Comparison of ENCODE assay signal across 13 cellular contexts in the genomic region with DNA sequence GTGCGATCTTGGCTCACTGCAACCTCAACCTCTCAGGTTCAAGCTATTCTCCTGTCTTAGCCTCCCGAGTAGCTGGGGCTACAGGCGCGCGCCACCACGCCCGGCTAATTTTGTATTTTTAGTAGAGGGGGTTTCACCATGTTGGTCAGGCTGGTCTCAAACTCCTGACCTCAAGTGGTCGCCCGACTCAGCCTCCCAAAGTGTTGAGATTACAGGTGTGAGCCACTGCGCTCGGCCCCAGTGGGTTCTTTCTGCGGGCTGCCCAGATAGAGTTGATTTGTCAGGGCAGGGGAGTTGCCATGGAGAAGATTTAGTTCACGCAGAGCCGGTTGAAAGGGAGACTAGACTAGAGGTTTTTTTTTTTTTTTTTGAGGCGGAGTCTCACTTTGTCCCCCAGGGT. TPM values are rescaled to one million over a fixed set of nuclear protein-coding genes. Genes with fewer than 3 reads are reported as not detected.
A peak's percentile ranks its signal among the peaks of the same experiment; 100 is the strongest.
DNase-seq lines count a peak whose midpoint lies in the region; ATAC-seq, FAIRE-seq and TF ChIP-seq lines count a peak whose summit lies in the region.
"Had no signal": no experiment of that assay in that cellular context is flagged by ENCODE, and none has a peak within 500 bp of the region (broad histone marks: within the 10 kb centered on the region; RNA-seq: fewer than 3 reads in every experiment).

No MANE protein-coding gene starts in this region.

- RAD21 ChIA-PET in GM12878 (lab: Charles Lee; ENCODE audit: unreplicated experiment), result interaction anchor here (0.6 kb wide), 1 partner anchor 119 kb away, joined by 3 read pairs; no protein-coding TSS in a partner anchor

- peaks cover 7% of the 10 kb centered on the region for H3K9me3 Mint-ChIP-seq in nephron progenitor cell
- H3K9me3 Mint-ChIP-seq: activated naive CD4-positive, alpha-beta T cell treated with anti-CD3 and anti-CD28 coated beads, Interleukin-2, amount 50 U/mL, for 72 hours had no signal

- H3K27ac Mint-ChIP-seq in nephron progenitor cell, result no peak overlapping the region

- WGBS in SK-N-SH (ENCODE audit: low lambda C conversion rate), result 97% methylated on average over 15 of the region's 15 CpGs
- 92% methylated on average over 15 of the region's 15 CpGs for WGBS in GM12878 (ENCODE audit: insufficient coverage, insufficient replicate concordance, low lambda C conversion rate, missing lambda C conversion rate)

- no peak for TF ChIP-seq RAD21 in SK-N-SH (IDR thresholded peaks at IDR 0.05; ENCODE audit: low read length)
- TF ChIP-seq RAD21 in GM12878 (IDR thresholded peaks at IDR 0.05; ENCODE audit: insufficient read depth, low read depth, low read length), result no peak

- H3K4me1 ChIP-seq in SK-N-SH (ENCODE audit: control insufficient read depth in 1 of 2, insufficient read depth in 2 of 2, low read depth in 1 of 2, low read length in 1 of 2) (peaks cover 6 to 14% of the 10 kb centered on the region in 2 experiments; a peak in 1 of 4 replicates), Karpas-422 (ENCODE audit: low read length) (peaks cover 29% of the 10 kb centered on the region), GM12878 (ENCODE audit: control insufficient read depth, insufficient read depth, low read length) (0 out of 2 replicates have a peak, but pooled peaks cover 2% of the 10 kb centered on the region)

- H3K27me3 Mint-ChIP-seq in nephron progenitor cell (ENCODE audit: low read depth, poor library complexity), result peaks cover 25% of the 10 kb centered on the region

- H3K27me3 ChIP-seq in SK-N-SH (ENCODE audit: insufficient read depth) (no peaks in the 10 kb centered on the region), Karpas-422 (ENCODE audit: low read length) (no peaks in the 10 kb centered on the region), GM12878 (replicated peaks in 1 of 2; ENCODE audit: control insufficient read depth in 2 of 2, insufficient read depth in 2 of 2, low read length in 1 of 2) (no peaks in the 10 kb centered on the region)
- H3K27me3 ChIP-seq: suprapubic skin had no signal

- in situ Hi-C loops in GM12878 (cut with MboI), result no loop called here

- peak overlapping the region; percentile 93 for H3K4me2 ChIP-seq in SK-N-SH
- H3K4me2 ChIP-seq in Karpas-422 (ENCODE audit: low read depth, low read length, poor library complexity, severe bottlenecking), result peak overlapping the region; percentile 93
- H3K4me2 ChIP-seq in GM12878 (ENCODE audit: control insufficient read depth, insufficient read depth), result peak overlapping the region; percentile 92

- 0 out of 2 replicates have a peak overlapping the region, but pooled peaks have one; percentile 63 for H3K9ac ChIP-seq in SK-N-SH
- no peak overlapping the region for H3K9ac ChIP-seq in Karpas-422 (ENCODE audit: low read length)
- H3K9ac ChIP-seq in GM12878 (ENCODE audit: control insufficient read depth, insufficient read depth, low read length), result no peak overlapping the region

- intact Hi-C loops in GM12878 (cut with micrococcal nuclease; ENCODE audit: unreplicated experiment) (loop anchor here (10.0 kb wide), 1 partner anchor 109 kb away; a partner anchor contains a TSS), sciatic nerve (cut with DNase I) (no loop called here)

- H4K20me1 ChIP-seq in SK-N-SH (ENCODE audit: insufficient read depth) (peaks cover 23% of the 10 kb centered on the region), Karpas-422 (ENCODE audit: insufficient read depth, low read depth, low read length) (peaks cover 5% of the 10 kb centered on the region; the same call in 1 of the 2 replicates), GM12878 (ENCODE audit: control insufficient read depth, insufficient read depth) (no peaks in the 10 kb centered on the region)

- SMC1A ChIA-PET in GM12878 (lab: Charles Lee; ENCODE audit: uncharacterized antibody, unreplicated experiment), result interaction anchor here (1.4 to 2.5 kb wide), 2 partner anchors 10 to 15 kb away, joined by 4 to 8 read pairs; no protein-coding TSS in a partner anchor

- H3K36me3 ChIP-seq in SK-N-SH (replicated peaks in 1 of 2; ENCODE audit: control insufficient read depth in 1 of 2, insufficient read depth in 2 of 2, low read length in 1 of 2) (peaks cover 4 to 21% of the 10 kb centered on the region in 2 experiments), Karpas-422 (ENCODE audit: insufficient read depth, low read length) (peaks cover 4% of the 10 kb centered on the region; the same call in 1 of the 2 replicates), GM12878 (ENCODE audit: control insufficient read depth in 2 of 2, insufficient read depth in 2 of 2, low read length in 1 of 2) (no peaks in the 10 kb centered on the region; a peak in 1 of 4 replicates)
- H3K36me3 ChIP-seq: suprapubic skin had no signal

- H2AFZ ChIP-seq in SK-N-SH (ENCODE audit: low read depth), result no peak overlapping the region
- no peak overlapping the region for H2AFZ ChIP-seq in Karpas-422 (ENCODE audit: low read length)
- H2AFZ ChIP-seq in GM12878 (ENCODE audit: control insufficient read depth, low read depth, low read length), result no peak overlapping the region

- H3K9me3 ChIP-seq in SK-N-SH, result no peaks in the 10 kb centered on the region
- H3K9me3 ChIP-seq in Karpas-422 (ENCODE audit: low read length), result no peaks in the 10 kb centered on the region
- no peaks in the 10 kb centered on the region; the same call in 2 of the 3 replicates for H3K9me3 ChIP-seq in GM12878 (replicated peaks; ENCODE audit: control insufficient read depth, insufficient read depth, low read length)
- H3K9me3 ChIP-seq: suprapubic skin had no signal

- CTCF ChIA-PET in SK-N-SH (lab: Yijun Ruan, JAX), result interaction anchor here (0.9 to 4.7 kb wide), 4 partner anchors 13 to 140 kb away, joined by 3 to 22 read pairs (median 12); no protein-coding TSS in a partner anchor
- CTCF ChIA-PET in GM12878 (lab: Yijun Ruan, JAX), result no interaction called here

- H3K9me2 ChIP-seq in SK-N-SH, result no peaks in the 10 kb centered on the region
- H3K9me2 ChIP-seq in Karpas-422 (replicated peaks; ENCODE audit: insufficient read depth, low read length), result no peaks in the 10 kb centered on the region

- peaks cover 60% of the 10 kb centered on the region for H3K79me2 ChIP-seq in SK-N-SH (ENCODE audit: insufficient read depth)
- H3K79me2 ChIP-seq in Karpas-422 (ENCODE audit: low read length), result peaks cover 55% of the 10 kb centered on the region
- H3K79me2 ChIP-seq in GM12878 (ENCODE audit: control insufficient read depth, insufficient read depth, low read length), result peaks cover 16% of the 10 kb centered on the region

- peaks cover 47% of the 10 kb centered on the region for H3K4me1 Mint-ChIP-seq in nephron progenitor cell

- peaks cover 9% of the 10 kb centered on the region for H3F3A ChIP-seq in SK-N-SH (replicated peaks; ENCODE audit: insufficient read depth)

- ATAC-seq in SK-N-SH treated with all-trans-retinoic acid at 6 μM for 48 hours, result no peak
- no peak for ATAC-seq in GM12878
- ATAC-seq in sciatic nerve, result no peak
- ATAC-seq in HG03159 (IDR thresholded peaks at IDR 0.05; ENCODE audit: unreplicated experiment), result no peak
- ATAC-seq: activated naive CD4-positive, alpha-beta T cell treated with anti-CD3 and anti-CD28 coated beads, Interleukin-2, amount 50 U/mL, for 72 hours had no signal

- POLR2A ChIA-PET in SK-N-SH (lab: Yijun Ruan, JAX), result no interaction called here
- POLR2A ChIA-PET in GM12878 (lab: Charles Lee), result interaction anchor here (0.5 to 0.7 kb wide), 4 partner anchors 63 to 223 kb away, joined by 3 to 7 read pairs (median 4); no protein-coding TSS in a partner anchor

- no peak for DNase-seq in SK-N-SH
- no peak for DNase-seq in Karpas-422
- DNase-seq in GM12878 (ENCODE audit: low read depth, low spot score), result no peak
- DNase-seq in nephron progenitor cell, result no peak
- DNase-seq in T1000 (lab: John Stamatoyannopoulos, UW), result no peak
- no peak for DNase-seq in sciatic nerve (ENCODE audit: low spot score)
- DNase-seq: GF-D8; HCEC 1CT; NK-92 treated with Interleukin-12 subunit alpha and Interleukin-12 subunit beta, amount 100 ng/mL, for 24 hours had no signal

- H3K4me3 ChIP-seq in SK-N-SH (ENCODE audit: low read depth in 2 of 2, low read length in 1 of 2), result peak overlapping the region in 1 of 2 experiments; percentile 98; a peak in 1 of 4 replicates
- peak overlapping the region; percentile 100; the same call in 1 of the 2 replicates for H3K4me3 ChIP-seq in Karpas-422 (ENCODE audit: low read length)
- no peak overlapping the region for H3K4me3 ChIP-seq in GM12878

- no TSS peak for BruUV-seq in GM12878 (replicated peaks; lab: Mats Ljungman, UMichigan)

- TF ChIP-seq EP300 in SK-N-SH (IDR thresholded peaks at IDR 0.05; ENCODE audit: borderline replicate concordance in 1 of 2, low read depth in 1 of 2, low read length in 1 of 2) (no peak), GM12878 (IDR thresholded peaks at IDR 0.05; ENCODE audit: borderline replicate concordance in 1 of 2, control insufficient read depth in 1 of 2, low read depth in 2 of 2, low read length in 2 of 2) (no peak)

- TF ChIP-seq CTCF in SK-N-SH (IDR thresholded peaks at IDR 0.05) (no peak), GM12878 (IDR thresholded peaks at IDR 0.05 in 2 of 3, conservative IDR thresholded peaks at IDR 0.05 in 1 of 3; ENCODE audit: control insufficient read depth in 2 of 3, extremely low read depth in 1 of 3, insufficient read depth in 1 of 3, low read depth in 3 of 3, low read length in 3 of 3) (no peak), nephron progenitor cell (IDR thresholded peaks at IDR 0.05) (no peak)

- peaks cover 20% of the 10 kb centered on the region for H3K36me3 Mint-ChIP-seq in nephron progenitor cell (ENCODE audit: low read depth)

- FAIRE-seq in GM12878 (lab: Jason Lieb, UNC), result no peak

- TF ChIP-seq POLR2A in GM12878 (IDR thresholded peaks at IDR 0.05; ENCODE audit: low read depth, low read length), result no peak

- H3K4me3 Mint-ChIP-seq in nephron progenitor cell, result peak overlapping the region; percentile 93

- no peak overlapping the region for H3K27ac ChIP-seq in SK-N-SH (ENCODE audit: low read depth in 2 of 2, low read length in 1 of 2)
- no peak overlapping the region for H3K27ac ChIP-seq in Karpas-422 (ENCODE audit: low read length)
- H3K27ac ChIP-seq in GM12878 (ENCODE audit: control insufficient read depth, insufficient read depth), result no peak overlapping the region

RNA-seq across cellular contexts. Expression of a gene that starts 1.7 kb away (rescaled TPM):
- polyA plus RNA-seq in SK-N-SH (2012; rRNA removed) (78.7 and 107 TPM in 2 replicates), GM12878 (2011; rRNA removed) (36.7 and 61.0 TPM in 2 replicates), GM12878 (2014; fragmentation: Illumina TruSeq; extraction: Trizol) (12.2 and 35.6 TPM in 2 replicates), GM12878 (2014; fragmentation: Nextera tagmentation; extraction: Ambion mirVana) (10 to 100 TPM; 10.3 to 19.3 TPM), GM12878 (2014; rRNA removed) (46.6 and 66.7 TPM in 2 replicates), GM12878 (2016; fragmentation: Nextera tagmentation; extraction: Ambion mirVana) (10 to 100 TPM; 72.9 to 83.5 TPM)
- 40.1 and 54.1 TPM in 2 replicates for polyA plus RNA-seq in SK-N-SH (2012; cell fraction: cytosol; rRNA removed)
- polyA plus RNA-seq in SK-N-SH (2012; cell fraction: nucleus; rRNA removed), result 188 and 264 TPM in 2 replicates
- 26.2 and 28.7 TPM in 2 replicates for total RNA-seq in Karpas-422 (2014; rRNA removed; shearing (Covaris generic); ENCODE audit: low replicate concordance)
- 201 and 218 TPM in 2 replicates for total RNA-seq in GM12878 (2013; cell fraction: nucleolus; rRNA removed)
- total RNA-seq in GM12878 (2014; rRNA removed) (54.4 and 58.2 TPM in 2 replicates), GM12878 (2014; rRNA removed; fragmentation: Illumina TruSeq; extraction: Trizol) (27.2 and 38.6 TPM in 2 replicates), GM12878 (2021) (96.3 and 114 TPM in 2 replicates), sciatic nerve (122 TPM)
- polyA plus RNA-seq in GM12878 (2011; ENCODE audit: low read depth), result 53.6 TPM
- 93.6 and 116 TPM in 2 replicates for polyA plus RNA-seq in GM12878 (2011; cell fraction: cytosol; rRNA removed)
- polyA plus RNA-seq in GM12878 (2011; cell fraction: nucleus; rRNA removed), result 456 and 506 TPM in 2 replicates
- polyA plus RNA-seq in GM12878 (2012), result 78.2 and 97.0 TPM in 2 replicates
- 128 and 173 TPM in 2 replicates for polyA minus RNA-seq in GM12878 (2011; rRNA and poly(A)+ RNA removed)
- polyA minus RNA-seq in GM12878 (2011; cell fraction: cytosol; rRNA and poly(A)+ RNA removed), result 71.3 and 78.0 TPM in 2 replicates
- 90.2 and 122 TPM in 2 replicates for polyA minus RNA-seq in GM12878 (2011; cell fraction: nucleus; rRNA and poly(A)+ RNA removed)

RNA-seq across cellular contexts. Expression of a gene that starts 18.1 kb away (rescaled TPM):
- polyA plus RNA-seq in SK-N-SH (2012; rRNA removed), result 4.3 and 9.9 TPM in 2 replicates
- polyA plus RNA-seq in SK-N-SH (2012; cell fraction: cytosol; rRNA removed), result 6.7 and 9.8 TPM in 2 replicates
- polyA plus RNA-seq in SK-N-SH (2012; cell fraction: nucleus; rRNA removed), result 23.0 and 32.8 TPM in 2 replicates
- total RNA-seq in Karpas-422 (2014; rRNA removed; shearing (Covaris generic); ENCODE audit: low replicate concordance), result not detected in 2 replicates
- 0.90 and 1.1 TPM in 2 replicates for total RNA-seq in GM12878 (2013; cell fraction: nucleolus; rRNA removed)
- total RNA-seq in GM12878 (2014; rRNA removed), result 0.51 TPM in 1 of 2 replicates, not detected in the other
- not detected in 2 replicates for total RNA-seq in GM12878 (2014; rRNA removed; fragmentation: Illumina TruSeq; extraction: Trizol)
- 0.58 TPM in 1 of 2 replicates, not detected in the other for total RNA-seq in GM12878 (2021)
- 0.50 TPM for polyA plus RNA-seq in GM12878 (2011; ENCODE audit: low read depth)
- polyA plus RNA-seq in GM12878 (2011; rRNA removed), result 0.08 and 0.17 TPM in 2 replicates
- polyA plus RNA-seq in GM12878 (2011; cell fraction: cytosol; rRNA removed), result 0.05 TPM in 1 of 2 replicates, not detected in the other
- 0.37 and 0.57 TPM in 2 replicates for polyA plus RNA-seq in GM12878 (2011; cell fraction: nucleus; rRNA removed)
- polyA plus RNA-seq in GM12878 (2012), result 1.0 and 1.1 TPM in 2 replicates
- not detected in 2 replicates for polyA plus RNA-seq in GM12878 (2014; fragmentation: Illumina TruSeq; extraction: Trizol)
- not detected for polyA plus RNA-seq in GM12878 (2014; fragmentation: Nextera tagmentation; extraction: Ambion mirVana)
- 0.14 and 0.17 TPM in 2 replicates for polyA plus RNA-seq in GM12878 (2014; rRNA removed)
- polyA plus RNA-seq in GM12878 (2016; fragmentation: Nextera tagmentation; extraction: Ambion mirVana), result not detected
- not detected in 2 replicates for polyA minus RNA-seq in GM12878 (2011; rRNA and poly(A)+ RNA removed)
- polyA minus RNA-seq in GM12878 (2011; cell fraction: cytosol; rRNA and poly(A)+ RNA removed), result not detected in 2 replicates
- polyA minus RNA-seq in GM12878 (2011; cell fraction: nucleus; rRNA and poly(A)+ RNA removed), result not detected in 2 replicates
- total RNA-seq in sciatic nerve, result 57.2 TPM

RNA-seq across cellular contexts. Expression of a gene that starts 37.0 kb away (rescaled TPM):
- 54.3 and 68.2 TPM in 2 replicates for polyA plus RNA-seq in SK-N-SH (2012; rRNA removed)
- 54.0 and 58.2 TPM in 2 replicates for polyA plus RNA-seq in SK-N-SH (2012; cell fraction: cytosol; rRNA removed)
- 55.7 and 57.5 TPM in 2 replicates for polyA plus RNA-seq in SK-N-SH (2012; cell fraction: nucleus; rRNA removed)
- 6.2 and 6.6 TPM in 2 replicates for total RNA-seq in Karpas-422 (2014; rRNA removed; shearing (Covaris generic); ENCODE audit: low replicate concordance)
- total RNA-seq in GM12878 (2013; cell fraction: nucleolus; rRNA removed), result 10.7 and 15.8 TPM in 2 replicates
- 23.3 and 23.8 TPM in 2 replicates for total RNA-seq in GM12878 (2014; rRNA removed)
- 21.5 and 22.6 TPM in 2 replicates for total RNA-seq in GM12878 (2014; rRNA removed; fragmentation: Illumina TruSeq; extraction: Trizol)
- total RNA-seq in GM12878 (2021), result 29.5 and 30.9 TPM in 2 replicates
- polyA plus RNA-seq in GM12878 (2011; ENCODE audit: low read depth), result 40.2 TPM
- polyA plus RNA-seq in GM12878 (2011; rRNA removed), result 15.9 and 24.8 TPM in 2 replicates
- polyA plus RNA-seq in GM12878 (2011; cell fraction: cytosol; rRNA removed), result 21.4 and 23.7 TPM in 2 replicates
- polyA plus RNA-seq in GM12878 (2011; cell fraction: nucleus; rRNA removed), result 21.1 and 27.5 TPM in 2 replicates
- 31.4 and 42.8 TPM in 2 replicates for polyA plus RNA-seq in GM12878 (2012)
- polyA plus RNA-seq in GM12878 (2014; fragmentation: Illumina TruSeq; extraction: Trizol), result 27.2 and 29.2 TPM in 2 replicates
- 1 to 10 TPM; 1.8 to 6.3 TPM for polyA plus RNA-seq in GM12878 (2014; fragmentation: Nextera tagmentation; extraction: Ambion mirVana)
- polyA plus RNA-seq in GM12878 (2014; rRNA removed), result 27.3 and 28.1 TPM in 2 replicates
- polyA plus RNA-seq in GM12878 (2016; fragmentation: Nextera tagmentation; extraction: Ambion mirVana), result 10 to 100 TPM; 47.5 to 50.5 TPM
- polyA minus RNA-seq in GM12878 (2011; rRNA and poly(A)+ RNA removed), result 8.9 and 13.3 TPM in 2 replicates
- polyA minus RNA-seq in GM12878 (2011; cell fraction: cytosol; rRNA and poly(A)+ RNA removed), result 8.2 and 8.5 TPM in 2 replicates
- polyA minus RNA-seq in GM12878 (2011; cell fraction: nucleus; rRNA and poly(A)+ RNA removed), result 3.1 and 7.4 TPM in 2 replicates
- total RNA-seq in sciatic nerve, result 32.3 TPM

RNA-seq across cellular contexts. Expression of a gene that starts 55.0 kb away (rescaled TPM):
- polyA plus RNA-seq in SK-N-SH (2012; rRNA removed) (13.4 and 20.7 TPM in 2 replicates), GM12878 (2011; rRNA removed) (0.98 and 1.2 TPM in 2 replicates), GM12878 (2014; fragmentation: Illumina TruSeq; extraction: Trizol) (0.11 and 0.94 TPM in 2 replicates), GM12878 (2014; fragmentation: Nextera tagmentation; extraction: Ambion mirVana) (under 1 TPM; 0.06 to 0.42 TPM), GM12878 (2014; rRNA removed) (2.4 and 3.2 TPM in 2 replicates), GM12878 (2016; fragmentation: Nextera tagmentation; extraction: Ambion mirVana) (1 to 10 TPM; 2.4 to 2.8 TPM)
- 10.5 and 15.2 TPM in 2 replicates for polyA plus RNA-seq in SK-N-SH (2012; cell fraction: cytosol; rRNA removed)
- polyA plus RNA-seq in SK-N-SH (2012; cell fraction: nucleus; rRNA removed), result 22.5 and 23.0 TPM in 2 replicates
- 1.7 and 1.8 TPM in 2 replicates for total RNA-seq in Karpas-422 (2014; rRNA removed; shearing (Covaris generic); ENCODE audit: low replicate concordance)
- total RNA-seq in GM12878 (2013; cell fraction: nucleolus; rRNA removed), result 4.1 and 4.6 TPM in 2 replicates
- total RNA-seq in GM12878 (2014; rRNA removed) (0.65 and 2.3 TPM in 2 replicates), GM12878 (2014; rRNA removed; fragmentation: Illumina TruSeq; extraction: Trizol) (0.36 and 0.41 TPM in 2 replicates), GM12878 (2021) (1.6 and 1.9 TPM in 2 replicates), sciatic nerve (30.3 TPM)
- 1.0 TPM for polyA plus RNA-seq in GM12878 (2011; ENCODE audit: low read depth)
- polyA plus RNA-seq in GM12878 (2011; cell fraction: cytosol; rRNA removed), result 1.8 TPM in 2 replicates
- 2.9 and 3.5 TPM in 2 replicates for polyA plus RNA-seq in GM12878 (2011; cell fraction: nucleus; rRNA removed)
- 3.5 and 6.7 TPM in 2 replicates for polyA plus RNA-seq in GM12878 (2012)
- polyA minus RNA-seq in GM12878 (2011; rRNA and poly(A)+ RNA removed), result 0.44 and 1.5 TPM in 2 replicates
- not detected in 2 replicates for polyA minus RNA-seq in GM12878 (2011; cell fraction: cytosol; rRNA and poly(A)+ RNA removed)
- polyA minus RNA-seq in GM12878 (2011; cell fraction: nucleus; rRNA and poly(A)+ RNA removed), result 0.36 and 0.86 TPM in 2 replicates

Comparison
In these comparisons a context has a peak if more than half of its experiments do, and no peak if none do; other contexts are left out.
1. RNA of a gene that starts 18.1 kb away (total RNA-seq): 57.2 TPM in sciatic nerve (single experiment); not detected in Karpas-422 and 0.51 to 1.1 TPM in GM12878; every median in the first group is over 10 times any median in the second.
2. Peak in every context shown above with its lines, with median percentiles within 50 percentile points of each other: H3K4me2 ChIP-seq.